ENCODE assay signal across 24 cellular contexts in the genomic region with DNA sequence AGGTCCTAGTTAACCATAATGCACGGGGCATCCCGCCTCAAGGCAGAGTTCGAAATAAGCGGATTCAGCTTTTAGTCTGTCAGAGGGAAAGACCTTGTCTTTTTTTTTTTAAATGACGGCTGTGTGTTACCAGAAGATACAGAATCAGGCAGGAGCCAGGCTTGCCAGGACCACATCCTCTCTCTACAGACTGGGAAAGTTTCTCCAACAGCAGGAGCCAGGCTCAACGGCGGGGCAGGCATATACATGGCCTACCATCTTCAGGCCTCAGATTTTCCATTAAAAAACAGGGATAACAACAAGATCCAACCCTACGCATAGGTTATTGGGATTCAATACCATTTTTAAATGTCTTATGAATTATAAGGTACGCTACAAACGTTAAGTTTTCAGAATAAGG. TPM values are rescaled to one million over a fixed set of nuclear protein-coding genes. Genes with fewer than 3 reads are reported as not detected.
DNase-seq lines count a peak whose midpoint lies in the region; ATAC-seq and TF ChIP-seq lines count a peak whose summit lies in the region.
"Had no signal": no experiment of that assay in that cellular context is flagged by ENCODE, and none has a peak within 500 bp of the region (broad histone marks: within the 10 kb centered on the region; RNA-seq: fewer than 3 reads in every experiment).

No MANE protein-coding gene starts in this region.

- DNase-seq in A673 (ENCODE audit: low spot score) (no peak), SK-N-MC (ENCODE audit: low read depth, low spot score) (no peak), esophagus muscularis mucosa (ENCODE audit: extremely low spot score) (peak; percentile 68), breast epithelium (ENCODE audit: low spot score in 2 of 2) (no peak), NCI-H2029 (lab: John Stamatoyannopoulos, UW) (no peak)
- DNase-seq in activated CD4-positive, alpha-beta T cell treated with anti-CD3 and anti-CD28 coated beads, Interleukin-2, amount 50 U/mL, for 48 hours = no peak
- DNase-seq: ACHN; BE2C; C1 segment of cervical spinal cord; CD4-positive, alpha-beta memory T cell; CD4-positive, CD25-positive, alpha-beta regulatory T cell; CD8-positive, alpha-beta memory T cell; COR-L47; DMS 273 treated with DMSO at 0.1 percent for 48 hours; DMS153; DMS53; DMS79; DND-41; EL; GDM1 had no signal

- no peak for TF ChIP-seq POLR2A in esophagus muscularis mucosa (IDR thresholded peaks at IDR 0.05; ENCODE audit: low read depth)
- TF ChIP-seq POLR2A in breast epithelium (IDR thresholded peaks at IDR 0.05) = no peak

- TF ChIP-seq CTCF in A673 (conservative IDR thresholded peaks at IDR 0.05; ENCODE audit: low read depth, low read length) = no peak
- no peak for TF ChIP-seq CTCF in esophagus muscularis mucosa (IDR thresholded peaks at IDR 0.05)
- no peak for TF ChIP-seq CTCF in breast epithelium (IDR thresholded peaks at IDR 0.05)

- intact Hi-C loops in A673 (cut with micrococcal nuclease; ENCODE audit: unreplicated experiment) = no loop called here
- intact Hi-C loops in esophagus muscularis mucosa (cut with DNase I) = no loop called here
- intact Hi-C loops in breast epithelium (cut with DNase I; ENCODE audit: low total_unique reads) = no loop called here

- H3K4me1 ChIP-seq in A673 (ENCODE audit: insufficient read depth, low read length, poor library complexity, severe bottlenecking) = peaks cover 83% of the 10 kb centered on the region
- peaks cover 32 to 76% (median 67%) of the 10 kb centered on the region in 4 donors for H3K4me1 ChIP-seq in esophagus muscularis mucosa
- no peaks in the 10 kb centered on the region for H3K4me1 ChIP-seq in breast epithelium
- H3K4me1 ChIP-seq: BE2C had no signal

- no peak for TF ChIP-seq EP300 in esophagus muscularis mucosa (IDR thresholded peaks at IDR 0.05)

- H3K36me3 ChIP-seq in A673 (ENCODE audit: insufficient read depth, low read length, poor library complexity, severe bottlenecking) (peaks cover 69% of the 10 kb centered on the region), SK-N-MC (ENCODE audit: insufficient read depth, low read length) (peaks cover 83% of the 10 kb centered on the region), esophagus muscularis mucosa (peaks cover 7 to 40% (median 13%) of the 10 kb centered on the region in 4 donors), breast epithelium (no peaks in the 10 kb centered on the region)

- WGBS in esophagus muscularis mucosa = 94% methylated on average over 10 of the region's 10 CpGs

- CTCF ChIA-PET in A673 (lab: Charles Lee) = no interaction called here

- no peaks in the 10 kb centered on the region for H3K27me3 ChIP-seq in A673 (replicated peaks; ENCODE audit: insufficient read depth, low read depth, low read length, poor library complexity)
- H3K27me3 ChIP-seq in esophagus muscularis mucosa = no peaks in the 10 kb centered on the region
- H3K27me3 ChIP-seq in breast epithelium = no peaks in the 10 kb centered on the region
- H3K27me3 ChIP-seq: BE2C, BLaER1 had no signal

- H3K9me3 ChIP-seq in A673 (ENCODE audit: low read depth, low read length, poor library complexity, severe bottlenecking) (no peaks in the 10 kb centered on the region), SK-N-MC (ENCODE audit: low read depth, low read length) (no peaks in the 10 kb centered on the region), esophagus muscularis mucosa (no peaks in the 10 kb centered on the region), breast epithelium (no peaks in the 10 kb centered on the region)
- H3K9me3 ChIP-seq: A549, BE2C had no signal

- H3K4me3 ChIP-seq in A673 (ENCODE audit: low read depth, low read length, poor library complexity, severe bottlenecking) = peak overlapping the region; percentile 9
- peak overlapping the region; percentile 45 for H3K4me3 ChIP-seq in SK-N-MC
- H3K4me3 ChIP-seq in esophagus muscularis mucosa = no peak overlapping the region
- no peak overlapping the region for H3K4me3 ChIP-seq in breast epithelium
- H3K4me3 ChIP-seq: A549, BLaER1, GM12878 had no signal

- no peak for ATAC-seq in HG02610 (IDR thresholded peaks at IDR 0.05; ENCODE audit: unreplicated experiment)
- ATAC-seq: A549, GM12878 had no signal

- no peak overlapping the region for H3K9ac ChIP-seq in SK-N-MC (ENCODE audit: insufficient read length)
- H3K9ac ChIP-seq: BLaER1 had no signal

- BruUV-seq in A673 (replicated peaks; lab: Mats Ljungman, UMichigan) = no TSS peak

- POLR2A ChIA-PET in A673 (lab: Charles Lee; ENCODE audit: low non-redundant PET) = interaction anchor here (0.7 kb wide), 1 partner anchor 26 kb away, joined by 3 read pairs; no protein-coding TSS in a partner anchor

- H3K27ac ChIP-seq in A673 (ENCODE audit: low read depth, low read length, poor library complexity, severe bottlenecking) (no peak overlapping the region), SK-N-MC (peak overlapping the region; percentile 43), esophagus muscularis mucosa (replicated peaks in 1 of 4) (no peak overlapping the region), breast epithelium (no peak overlapping the region)
- H3K27ac ChIP-seq: A549, BLaER1 had no signal

RNA-seq across cellular contexts. Expression of gene IRS2, which starts 17.8 kb away (rescaled TPM):
- total RNA-seq in A673 (2021) = 135 TPM in 2 replicates
- 10 to 100 TPM; 46.4 to 95.3 (median 63.7) TPM for total RNA-seq in esophagus muscularis mucosa
- total RNA-seq in breast epithelium = 10 to 100 TPM; 25.8 to 38.2 (median 29.5) TPM

Comparison
In these comparisons a context has a peak if more than half of its experiments do, and no peak if none do; other contexts are left out.
1. H3K4me3 ChIP-seq: peak in A673 (single experiment) and SK-N-MC (single experiment); none in esophagus muscularis mucosa (0 of 4) and breast epithelium (0 of 3).